8 cellular contexts compared by ENCODE assay signal in genomic region chr1:1040004-1040991, GRCh38.
DNase-seq lines count a peak whose midpoint lies in the region; ATAC-seq and TF ChIP-seq lines count a peak whose summit lies in the region.

No MANE protein-coding gene starts in this region.

- ATAC-seq in HG03045 (IDR thresholded peaks at IDR 0.05; ENCODE audit: unreplicated experiment): no peak

- TF ChIP-seq CTCF in GM13976 (IDR thresholded peaks at IDR 0.05; ENCODE audit: borderline replicate concordance, control extremely low read depth, extremely low read depth, insufficient read depth, missing control alignments) (peak; percentile 0), VCaP (conservative IDR thresholded peaks at IDR 0.05) (peak; percentile 20; the same call in 1 of the 2 replicates), brain microvascular endothelial cell (IDR thresholded peaks at IDR 0.05; ENCODE audit: low read depth, low read length, missing control alignments) (peak; percentile 14)

- peak; percentile 97 for DNase-seq in GM13976 (ENCODE audit: low spot score)
- DNase-seq in brain microvascular endothelial cell: peak; percentile 65
- peak; percentile 98 for DNase-seq in iPS-NIHi11 (ENCODE audit: low spot score)
- DNase-seq in stimulated activated CD4-positive, alpha-beta T cell treated with anti-CD3 and anti-CD28 coated beads, Interleukin-12 subunit alpha, Interleukin-12 subunit beta, amount 100 ng/mL, for 48 hours (ENCODE audit: low read depth in 2 of 3, low spot score in 1 of 3): peak; percentile 57 to 72 (median 57)
- no peak for DNase-seq in NCI-H2107 (lab: John Stamatoyannopoulos, UW)

- in situ Hi-C loops in GM13976 (cut with MboI; ENCODE audit: low sequenced_read_pairs, unreplicated experiment) (no loop called here), brain microvascular endothelial cell (cut with HindIII; ENCODE audit: low pct_ligation_motif_present, low sequenced_read_pairs) (no loop called here)

- TF ChIP-seq EP300 in Ishikawa (IDR thresholded peaks at IDR 0.05; ENCODE audit: borderline replicate concordance): no peak

- no peaks in the 10 kb centered on the region for H3K27me3 ChIP-seq in brain microvascular endothelial cell (replicated peaks)

- peak; percentile 23; the same call in 1 of the 2 replicates for TF ChIP-seq RAD21 in Ishikawa (IDR thresholded peaks at IDR 0.05; ENCODE audit: low read depth)

- peaks cover 37% of the 10 kb centered on the region for H3K36me3 ChIP-seq in brain microvascular endothelial cell (replicated peaks)

- H3K27ac ChIP-seq in VCaP: peak overlapping the region; percentile 74
- H3K27ac ChIP-seq in brain microvascular endothelial cell: no peak overlapping the region

- peak overlapping the region; percentile 43 for H3K4me3 ChIP-seq in brain microvascular endothelial cell (ENCODE audit: low read depth, low read length)

TF ChIP-seq in Ishikawa, 13 proteins besides CTCF, POLR2A, EP300 and RAD21:
- TF ChIP-seq MAX (IDR thresholded peaks at IDR 0.05): peak; percentile 30; the same call in 1 of the 2 replicates
- no peak for TF ChIP-seq NFIC (IDR thresholded peaks at IDR 0.05)
- TF ChIP-seq TCF12 (IDR thresholded peaks at IDR 0.05; ENCODE audit: low read depth): no peak
- no peak for TF ChIP-seq USF1 (IDR thresholded peaks at IDR 0.05)
- TF ChIP-seq CEBPB (IDR thresholded peaks at IDR 0.05): no peak
- TF ChIP-seq REST (IDR thresholded peaks at IDR 0.05; ENCODE audit: low read depth): no peak
- 0 out of 2 replicates have a peak, but pooled peaks have one; percentile 12 for TF ChIP-seq EGR1 (IDR thresholded peaks at IDR 0.05)
- TF ChIP-seq ZBTB7A (IDR thresholded peaks at IDR 0.05; ENCODE audit: low read depth): peak; percentile 47; the same call in 1 of the 2 replicates
- TF ChIP-seq FOXM1 (IDR thresholded peaks at IDR 0.05; ENCODE audit: borderline replicate concordance, low read depth): no peak
- TF ChIP-seq TEAD4 (IDR thresholded peaks at IDR 0.05): no peak
- no peak for TF ChIP-seq TAF1 (IDR thresholded peaks at IDR 0.05; ENCODE audit: low read depth)
- no peak for TF ChIP-seq CREB1 (IDR thresholded peaks at IDR 0.05; ENCODE audit: low read depth)
- no peak for TF ChIP-seq YY1 (IDR thresholded peaks at IDR 0.05; ENCODE audit: low read depth)
